Comparison of ENCODE assay signal across 22 cellular contexts in genomic region chr5:74030371-74030770, GRCh38.
A peak's percentile ranks its signal among the peaks of the same experiment; 100 is the strongest.
DNase-seq lines count a peak whose midpoint lies in the region; ATAC-seq, FAIRE-seq and TF ChIP-seq lines count a peak whose summit lies in the region.
"Had no signal": no experiment of that assay in that cellular context is flagged by ENCODE, and none has a peak within 500 bp of the region (broad histone marks: within the 10 kb centered on the region; RNA-seq: fewer than 3 reads in every experiment).

No MANE protein-coding gene starts in this region.

- CTCF ChIA-PET in A673 (lab: Charles Lee), result no interaction called here

- intact Hi-C loops in aorta (cut with DNase I), result loop anchor here (10.0 kb wide), 1 partner anchor 126 kb away; no protein-coding TSS in a partner anchor
- intact Hi-C loops in A673 (cut with micrococcal nuclease; ENCODE audit: unreplicated experiment), result loop anchor here (5.0 kb wide), 1 partner anchor 118 kb away; no protein-coding TSS in a partner anchor

- no TSS peak for BruUV-seq in A673 (replicated peaks; lab: Mats Ljungman, UMichigan)

- H3K4me1 ChIP-seq in SJCRH30 (peaks cover 71% of the 10 kb centered on the region), keratinocyte (ENCODE audit: control insufficient read depth, extremely low read depth, insufficient read depth, low read length) (peaks cover 56% of the 10 kb centered on the region), aorta (ENCODE audit: control insufficient read depth in 1 of 2, insufficient read depth in 2 of 2, low read length in 2 of 2) (no peaks in the 10 kb centered on the region), A673 (ENCODE audit: insufficient read depth, low read length, poor library complexity, severe bottlenecking) (peaks cover 5% of the 10 kb centered on the region)

- H3K27me3 ChIP-seq in SJCRH30 (no peaks in the 10 kb centered on the region), keratinocyte (ENCODE audit: control insufficient read depth, extremely low read depth, insufficient read depth, low read length) (no peaks in the 10 kb centered on the region), aorta (ENCODE audit: control insufficient read depth in 1 of 2, insufficient read depth in 2 of 2, low read length in 1 of 2) (no peaks in the 10 kb centered on the region), A673 (replicated peaks; ENCODE audit: insufficient read depth, low read depth, low read length, poor library complexity) (peaks cover 92% of the 10 kb centered on the region)
- H3K27me3 ChIP-seq: BLaER1 treated with 17β-estradiol and CSF1 and Interleukin-3, amounts not matched to agents 10 nM and 100 nM had no signal

- no peaks in the 10 kb centered on the region for H4K20me1 ChIP-seq in keratinocyte (ENCODE audit: control insufficient read depth, extremely low read depth, insufficient read depth, low read length)
- H4K20me1 ChIP-seq: BLaER1 treated with 17β-estradiol and CSF1 and Interleukin-3, amounts not matched to agents 10 nM and 100 nM had no signal

- H3K9me3 ChIP-seq in SJCRH30 (replicated peaks) (no peaks in the 10 kb centered on the region), keratinocyte (ENCODE audit: control insufficient read depth, low read depth, low read length) (no peaks in the 10 kb centered on the region), aorta (ENCODE audit: control insufficient read depth, low read length) (no peaks in the 10 kb centered on the region), A673 (ENCODE audit: low read depth, low read length, poor library complexity, severe bottlenecking) (no peaks in the 10 kb centered on the region)
- H3K9me3 ChIP-seq: BLaER1 treated with 17β-estradiol and CSF1 and Interleukin-3, amounts not matched to agents 10 nM and 100 nM; Caco-2 had no signal

- 95 to 96% methylated on average over 4 of the region's 4 CpGs for WGBS in aorta, 2 donors

- H3K79me2 ChIP-seq in keratinocyte (ENCODE audit: control insufficient read depth, insufficient read depth, low read length), result no peaks in the 10 kb centered on the region

- no peak overlapping the region for H3K4me3 Mint-ChIP-seq in nephron
- H3K4me3 Mint-ChIP-seq: B cell; CD4-positive, alpha-beta T cell; CD8-positive, alpha-beta T cell had no signal

- H2AFZ ChIP-seq in keratinocyte (ENCODE audit: control insufficient read depth, low read length), result no peak overlapping the region

- H3K27ac ChIP-seq in SJCRH30, result peak overlapping the region; percentile 82; the same call in 1 of the 2 replicates
- H3K27ac ChIP-seq in keratinocyte (ENCODE audit: control insufficient read depth, insufficient read depth, low read length), result no peak overlapping the region
- no peak overlapping the region for H3K27ac ChIP-seq in aorta (ENCODE audit: low read depth in 1 of 2, low read length in 2 of 2)
- no peak overlapping the region for H3K27ac ChIP-seq in A673 (ENCODE audit: low read depth, low read length, poor library complexity, severe bottlenecking)
- H3K27ac ChIP-seq: BLaER1 treated with 17β-estradiol and CSF1 and Interleukin-3, amounts not matched to agents 10 nM and 100 nM; C4-2B had no signal

- peak; percentile 23 for FAIRE-seq in keratinocyte (lab: Jason Lieb, UNC)
- FAIRE-seq: A204.1, D721Med, G401.6, GM12891, GM19239 had no signal

- H3K36me3 ChIP-seq in SJCRH30, result no peaks in the 10 kb centered on the region
- H3K36me3 ChIP-seq in keratinocyte (ENCODE audit: control insufficient read depth in 2 of 2, extremely low read depth in 1 of 2, insufficient read depth in 2 of 2, low read length in 2 of 2), result no peaks in the 10 kb centered on the region
- H3K36me3 ChIP-seq in aorta (ENCODE audit: control insufficient read depth in 1 of 2, insufficient read depth in 2 of 2, low read length in 1 of 2), result no peaks in the 10 kb centered on the region
- H3K36me3 ChIP-seq in A673 (ENCODE audit: insufficient read depth, low read length, poor library complexity, severe bottlenecking), result no peaks in the 10 kb centered on the region
- H3K36me3 ChIP-seq: BLaER1 treated with 17β-estradiol and CSF1 and Interleukin-3, amounts not matched to agents 10 nM and 100 nM had no signal

- no peaks in the 10 kb centered on the region for H3K9me1 ChIP-seq in keratinocyte (ENCODE audit: control insufficient read depth, extremely low read depth, insufficient read depth, low read length)

- dilution Hi-C loops in keratinocyte (cut with MboI; ENCODE audit: extremely low pct_ligation_motif_present, low sequenced_read_pairs), result no loop called here

- H3K27ac Mint-ChIP-seq in nephron, result peak overlapping the region in 2 of 3 experiments; percentile 9 to 29
- H3K27ac Mint-ChIP-seq: B cell; CD4-positive, alpha-beta T cell; CD8-positive, alpha-beta T cell had no signal

- no peak overlapping the region for H3K4me2 ChIP-seq in keratinocyte (ENCODE audit: control insufficient read depth, extremely low read depth, insufficient read depth, low read depth, low read length)
- H3K4me2 ChIP-seq: BLaER1 treated with 17β-estradiol and CSF1 and Interleukin-3, amounts not matched to agents 10 nM and 100 nM had no signal

- no peak for ATAC-seq in aorta (ENCODE audit: low FRiP score)
- ATAC-seq: CD8-positive, alpha-beta T cell had no signal

- H3K4me1 Mint-ChIP-seq in nephron, result peaks cover 47% of the 10 kb centered on the region
- H3K4me1 Mint-ChIP-seq: B cell had no signal

- DNase-seq in SJCRH30 (no peak), keratinocyte (ENCODE audit: low read depth, low spot score) (no peak), aorta (no peak), NCI-H82 (lab: John Stamatoyannopoulos, UW) (no peak), A673 (ENCODE audit: low spot score) (no peak)
- DNase-seq: 8988T; AML-193; Caco-2; Calu3; CD4-positive, alpha-beta T cell; CD8-positive, alpha-beta T cell; DMS79 treated with DMSO at 0.1 percent for 48 hours; GF-D8 had no signal

- peaks cover 4% of the 10 kb centered on the region for H3K9me3 Mint-ChIP-seq in nephron
- H3K9me3 Mint-ChIP-seq: CD4-positive, alpha-beta T cell; CD8-positive, alpha-beta T cell had no signal

- H3K4me3 ChIP-seq in SJCRH30 (no peak overlapping the region), keratinocyte (ENCODE audit: control insufficient read depth in 2 of 3, extremely low read depth in 1 of 3, insufficient read depth in 2 of 3, low read depth in 1 of 3, low read length in 3 of 3) (no peak overlapping the region), aorta (ENCODE audit: low read length in 2 of 2) (no peak overlapping the region), A673 (ENCODE audit: low read depth, low read length, poor library complexity, severe bottlenecking) (no peak overlapping the region)
- H3K4me3 ChIP-seq: BLaER1 treated with 17β-estradiol and CSF1 and Interleukin-3, amounts not matched to agents 10 nM and 100 nM had no signal

- TF ChIP-seq CTCF in keratinocyte (optimal IDR thresholded peaks at IDR 0.05 in 1 of 3, IDR thresholded peaks at IDR 0.05 in 1 of 3, conservative IDR thresholded peaks at IDR 0.05 in 1 of 3; ENCODE audit: extremely low read depth in 1 of 3, insufficient read depth in 2 of 3, low read length in 3 of 3), result no peak
- no peak for TF ChIP-seq CTCF in nephron (IDR thresholded peaks at IDR 0.05; ENCODE audit: unreplicated experiment in 3 of 3)
- TF ChIP-seq CTCF in A673 (conservative IDR thresholded peaks at IDR 0.05; ENCODE audit: low read depth, low read length), result no peak

- H3K36me3 Mint-ChIP-seq in nephron (ENCODE audit: low read depth), result no peaks in the 10 kb centered on the region
- H3K36me3 Mint-ChIP-seq: CD8-positive, alpha-beta T cell had no signal

- POLR2A ChIA-PET in A673 (lab: Charles Lee; ENCODE audit: low non-redundant PET), result no interaction called here

- H3K27me3 Mint-ChIP-seq in nephron (ENCODE audit: low read depth), result no peaks in the 10 kb centered on the region

- H3K9ac ChIP-seq in keratinocyte (ENCODE audit: control insufficient read depth, extremely low read depth, insufficient read depth, low read length), result no peak overlapping the region
- H3K9ac ChIP-seq: BLaER1 treated with 17β-estradiol and CSF1 and Interleukin-3, amounts not matched to agents 10 nM and 100 nM had no signal
